31 cellular contexts compared by ENCODE assay signal in genomic region chr10:132706701-132707100, GRCh38.
A peak's percentile ranks its signal among the peaks of the same experiment; 100 is the strongest.
DNase-seq lines count a peak whose midpoint lies in the region; ATAC-seq, FAIRE-seq and TF ChIP-seq lines count a peak whose summit lies in the region.
"Had no signal": no experiment of that assay in that cellular context is flagged by ENCODE, and none has a peak within 500 bp of the region (broad histone marks: within the 10 kb centered on the region; RNA-seq: fewer than 3 reads in every experiment).

No MANE protein-coding gene starts in this region.

- H3K27ac ChIP-seq in heart left ventricle (no peak overlapping the region), upper lobe of right lung (no peak overlapping the region)
- H3K27ac ChIP-seq: colonic mucosa, pancreas, VCaP had no signal

- H3K4me1 ChIP-seq in heart left ventricle (no peaks in the 10 kb centered on the region), upper lobe of right lung (no peaks in the 10 kb centered on the region)
- H3K4me1 ChIP-seq: colonic mucosa, pancreas had no signal

- ATAC-seq in heart left ventricle = no peak
- no peak for ATAC-seq in upper lobe of right lung

- WGBS in heart left ventricle, 4 donors = 97 to 99% (median 99%) methylated on average over 11 of the region's 11 CpGs

- H3K36me3 ChIP-seq in heart left ventricle = peaks cover 0 to 52% (median 18%) of the 10 kb centered on the region in 9 donors
- peaks cover 8% of the 10 kb centered on the region for H3K36me3 ChIP-seq in upper lobe of right lung
- H3K36me3 ChIP-seq: colonic mucosa had no signal

- no peaks in the 10 kb centered on the region for H3K27me3 ChIP-seq in heart left ventricle
- no peaks in the 10 kb centered on the region for H3K27me3 ChIP-seq in upper lobe of right lung
- H3K27me3 ChIP-seq: colonic mucosa, pancreas, transverse colon had no signal

- DNase-seq in activated effector memory CD4-positive, alpha-beta T cell treated with anti-CD3 and anti-CD28 coated beads, Interleukin-2, amount 50 U/mL, for 16 hours = peak; percentile 37
- DNase-seq in activated effector memory CD4-positive, alpha-beta T cell treated with Interleukin-2 at 50 U/mL for 16 hours = no peak
- DNase-seq in heart left ventricle (peak in 3 of 5 donors; percentile 13 to 36 (median 20)), mesenteric fat pad (ENCODE audit: low spot score) (peak; percentile 76), upper lobe of right lung (peak; percentile 55), nephron progenitor cell (no peak), GM12892 (ENCODE audit: insufficient read length) (no peak)
- DNase-seq in stimulated activated naive CD4-positive, alpha-beta T cell (lab: John Stamatoyannopoulos, UW) = no peak
- DNase-seq: 8988T; activated CD4-positive, alpha-beta T cell treated with anti-CD3 and anti-CD28 coated beads for 48 hours; activated naive CD8-positive, alpha-beta T cell treated with anti-CD3 and anti-CD28 coated beads for 36 hours; anterior cingulate cortex; effector CD8-positive, alpha-beta T cell; glutamatergic neuron; GOT3; NCI-H1092 treated with DMSO at 0.1 percent for 48 hours; NCI-H187 treated with DMSO at 0.1 percent for 48 hours; NCI-H2171 treated with DMSO at 0.1 percent for 48 hours; NCI-H510A; stimulated activated CD4-positive, alpha-beta T cell treated with anti-CD3 and anti-CD28 coated beads, Interleukin-12 subunit alpha, Interleukin-12 subunit beta, amount 100 ng/mL, for 4 hours; stimulated activated CD4-positive, alpha-beta T cell treated with anti-CD3 and anti-CD28 coated beads, Interleukin-2, amount 100 ng/mL, for 48 hours; T1000 had no signal

- H3K27ac Mint-ChIP-seq in nephron progenitor cell = no peak overlapping the region
- H3K27ac Mint-ChIP-seq: activated naive CD8-positive, alpha-beta T cell treated with anti-CD3 and anti-CD28 coated beads for 36 hours; CD4-positive, alpha-beta T cell had no signal

- peaks cover 46% of the 10 kb centered on the region for H3K36me3 Mint-ChIP-seq in nephron progenitor cell (ENCODE audit: low read depth)

- peaks cover 46% of the 10 kb centered on the region for H3K9me3 Mint-ChIP-seq in nephron progenitor cell

- peaks cover 10% of the 10 kb centered on the region for H3K27me3 Mint-ChIP-seq in nephron progenitor cell (ENCODE audit: low read depth, poor library complexity)
- H3K27me3 Mint-ChIP-seq: activated naive CD8-positive, alpha-beta T cell treated with anti-CD3 and anti-CD28 coated beads for 36 hours; CD4-positive, alpha-beta T cell had no signal

- peaks cover 0 to 18% (median 12%) of the 10 kb centered on the region in 12 donors for H3K9me3 ChIP-seq in heart left ventricle
- H3K9me3 ChIP-seq in upper lobe of right lung = no peaks in the 10 kb centered on the region
- H3K9me3 ChIP-seq: colonic mucosa, pancreas, transverse colon had no signal

- TF ChIP-seq CTCF in heart left ventricle (IDR thresholded peaks at IDR 0.05) = no peak
- TF ChIP-seq CTCF in upper lobe of right lung (IDR thresholded peaks at IDR 0.05) = no peak
- TF ChIP-seq CTCF in nephron progenitor cell (IDR thresholded peaks at IDR 0.05) = no peak

- H3K4me1 Mint-ChIP-seq in nephron progenitor cell = peaks cover 5% of the 10 kb centered on the region
- H3K4me1 Mint-ChIP-seq: activated naive CD8-positive, alpha-beta T cell treated with anti-CD3 and anti-CD28 coated beads for 36 hours; neural crest cell had no signal

- H3K4me3 Mint-ChIP-seq in nephron progenitor cell = no peak overlapping the region
- H3K4me3 Mint-ChIP-seq: activated naive CD8-positive, alpha-beta T cell treated with anti-CD3 and anti-CD28 coated beads for 36 hours; CD4-positive, alpha-beta T cell; neural crest cell had no signal

- H3K4me3 ChIP-seq in heart left ventricle (no peak overlapping the region), upper lobe of right lung (no peak overlapping the region)
- H3K4me3 ChIP-seq: colonic mucosa, pancreas, transverse colon had no signal

- intact Hi-C loops in heart left ventricle (cut with DNase I) = no loop called here
- intact Hi-C loops in upper lobe of right lung (cut with DNase I) = no loop called here

- FAIRE-seq in GM12892 (lab: Jason Lieb, UNC) = no peak
- FAIRE-seq: bronchial epithelial cell, D721Med, islet of Langerhans, pancreas had no signal

- TF ChIP-seq POLR2A in heart left ventricle (IDR thresholded peaks at IDR 0.05) (no peak), GM12892 (IDR thresholded peaks at IDR 0.05; ENCODE audit: low read depth, low read length) (no peak)

Comparison
In these comparisons a context has a peak if more than half of its experiments do, and no peak if none do; other contexts are left out.
1. DNase-seq: peak in activated effector memory CD4-positive, alpha-beta T cell treated with anti-CD3 and anti-CD28 coated beads, Interleukin-2, amount 50 U/mL, for 16 hours (single experiment), heart left ventricle (3 of 5), mesenteric fat pad (single experiment) and upper lobe of right lung (single experiment); none in activated effector memory CD4-positive, alpha-beta T cell treated with Interleukin-2 at 50 U/mL for 16 hours (single experiment), stimulated activated naive CD4-positive, alpha-beta T cell (0 of 6), nephron progenitor cell (single experiment) and GM12892 (single experiment).